ENCODE assay signal across 22 cellular contexts in the genomic region with DNA sequence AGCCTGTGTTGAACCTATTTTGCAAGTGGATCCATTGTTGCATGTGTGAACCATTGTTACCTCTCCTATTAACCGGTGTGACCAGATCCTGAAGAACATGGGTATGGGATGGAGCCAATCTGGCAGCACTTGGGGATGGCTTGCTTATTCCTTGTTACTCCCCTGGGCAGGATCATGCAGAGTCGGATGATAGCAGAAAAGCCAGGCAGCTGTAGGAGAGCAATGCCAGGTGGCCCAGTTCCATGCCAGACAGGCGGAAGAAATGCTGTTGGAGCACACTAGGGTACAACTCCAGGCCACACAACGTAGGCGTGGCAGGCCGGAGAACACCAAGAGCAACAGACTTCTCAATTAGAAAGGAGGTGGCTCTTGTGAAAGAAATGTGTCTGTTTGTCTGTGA. TPM values are rescaled to one million over a fixed set of nuclear protein-coding genes. Genes with fewer than 3 reads are reported as not detected.
DNase-seq lines count a peak whose midpoint lies in the region; ATAC-seq and TF ChIP-seq lines count a peak whose summit lies in the region.
"Had no signal": no experiment of that assay in that cellular context is flagged by ENCODE, and none has a peak within 500 bp of the region (broad histone marks: within the 10 kb centered on the region; RNA-seq: fewer than 3 reads in every experiment).

No MANE protein-coding gene starts in this region.

- H3K4me3 Mint-ChIP-seq in naive thymus-derived CD8-positive, alpha-beta T cell: no peak overlapping the region
- H3K4me3 Mint-ChIP-seq: activated CD8-positive, alpha-beta T cell treated with anti-CD3 and anti-CD28 coated beads for 36 hours; activated naive CD4-positive, alpha-beta T cell treated with anti-CD3 and anti-CD28 coated beads for 36 hours; activated T-cell treated with anti-CD3 and anti-CD28 coated beads, Interleukin-2, amount 50 U/mL, for 4 hours; immature natural killer cell had no signal

- DNase-seq in NCI-H1694 (lab: John Stamatoyannopoulos, UW) (peak; percentile 78), epithelial cell of esophagus (ENCODE audit: low read depth) (peak; percentile 23), mesenchymal stem cell (no peak), smooth muscle cell (lab: John Stamatoyannopoulos, UW; ENCODE audit: unreplicated experiment) (no peak), NCI-H146 (lab: John Stamatoyannopoulos, UW) (no peak), NOMO-1 (lab: John Stamatoyannopoulos, UW; ENCODE audit: unreplicated experiment in 2 of 2) (no peak)
- no peak for DNase-seq in naive thymus-derived CD8-positive, alpha-beta T cell
- DNase-seq: activated CD4-positive, CD25-positive, alpha-beta regulatory T cell; activated CD8-positive, alpha-beta T cell treated with anti-CD3 and anti-CD28 coated beads for 36 hours; activated naive CD4-positive, alpha-beta T cell treated with anti-CD3 and anti-CD28 coated beads for 36 hours; activated T-cell treated with anti-CD3 and anti-CD28 coated beads, Interleukin-2, amount 50 U/mL, for 4 hours; aorta; Calu3; effector memory CD4-positive, alpha-beta T cell; immature natural killer cell; Kasumi-1; NCI-H1105 treated with DMSO at 0.1 percent for 48 hours; NCI-H774; stimulated activated naive CD4-positive, alpha-beta T cell treated with Interleukin-2 at 50 U/mL for 16 hours had no signal

- POLR2A ChIA-PET in naive thymus-derived CD8-positive, alpha-beta T cell (lab: Charles Lee): no interaction called here

- TF ChIP-seq CTCF in epithelial cell of esophagus (IDR thresholded peaks at IDR 0.05; ENCODE audit: insufficient read depth, low read depth, low read length, missing control alignments) (no peak), smooth muscle cell (IDR thresholded peaks at IDR 0.05; ENCODE audit: borderline replicate concordance, insufficient read depth, poor library complexity, severe bottlenecking) (no peak)

- H3K27me3 ChIP-seq in mesenchymal stem cell (ENCODE audit: control insufficient read depth in 1 of 2, insufficient read depth in 1 of 2, low read length in 2 of 2) (no peaks in the 10 kb centered on the region), smooth muscle cell (ENCODE audit: low read depth) (no peaks in the 10 kb centered on the region)
- H3K27me3 ChIP-seq: tibial nerve had no signal

- no peak overlapping the region for H3K27ac Mint-ChIP-seq in naive thymus-derived CD8-positive, alpha-beta T cell
- H3K27ac Mint-ChIP-seq: activated CD8-positive, alpha-beta T cell treated with anti-CD3 and anti-CD28 coated beads for 36 hours; activated naive CD4-positive, alpha-beta T cell treated with anti-CD3 and anti-CD28 coated beads for 36 hours; immature natural killer cell had no signal

- H4K91ac ChIP-seq in mesenchymal stem cell (ENCODE audit: low read length): no peak overlapping the region

- H3K27ac ChIP-seq in mesenchymal stem cell (ENCODE audit: low read length, poor library complexity, severe bottlenecking): no peak overlapping the region
- H3K27ac ChIP-seq in smooth muscle cell (ENCODE audit: low read depth): peak overlapping the region; percentile 88
- H3K27ac ChIP-seq: SK-N-MC, tibial nerve had no signal

- H3K23ac ChIP-seq in mesenchymal stem cell (ENCODE audit: low read length in 2 of 2): no peak overlapping the region

- H3K36me3 Mint-ChIP-seq in naive thymus-derived CD8-positive, alpha-beta T cell: peaks cover 0 to 3% (median 0%) of the 10 kb centered on the region in 3 donors
- H3K36me3 Mint-ChIP-seq: immature natural killer cell had no signal

- peak overlapping the region; percentile 52 to 80 for H3K18ac ChIP-seq in mesenchymal stem cell (ENCODE audit: low read depth in 1 of 2, low read length in 2 of 2)

- no peaks in the 10 kb centered on the region for H4K20me1 ChIP-seq in smooth muscle cell (ENCODE audit: low read depth)

- H3K9me3 ChIP-seq in mesenchymal stem cell (ENCODE audit: control insufficient read depth, low read length) (no peaks in the 10 kb centered on the region), smooth muscle cell (replicated peaks; ENCODE audit: low read depth) (no peaks in the 10 kb centered on the region)
- H3K9me3 ChIP-seq: tibial nerve had no signal

- H2BK15ac ChIP-seq in mesenchymal stem cell (ENCODE audit: low read depth, poor library complexity, severe bottlenecking): peak overlapping the region; percentile 29

- H3K9ac ChIP-seq in mesenchymal stem cell (ENCODE audit: low read length) (no peak overlapping the region), smooth muscle cell (ENCODE audit: low read depth) (no peak overlapping the region)

- H2BK5ac ChIP-seq in mesenchymal stem cell (ENCODE audit: low read depth, low read length, poor library complexity, severe bottlenecking): no peak overlapping the region

- no peak overlapping the region for H3K14ac ChIP-seq in mesenchymal stem cell (ENCODE audit: low read length in 2 of 2)

- no peak for ATAC-seq in naive thymus-derived CD8-positive, alpha-beta T cell
- ATAC-seq: activated CD8-positive, alpha-beta T cell treated with anti-CD3 and anti-CD28 coated beads for 36 hours; activated T-cell treated with anti-CD3 and anti-CD28 coated beads, Interleukin-2, amount 50 U/mL, for 4 hours had no signal

- no peak overlapping the region for H2AFZ ChIP-seq in mesenchymal stem cell (ENCODE audit: low read depth, low read length)
- H2AFZ ChIP-seq in smooth muscle cell (ENCODE audit: low read depth): no peak overlapping the region

- no peak overlapping the region for H3K4me2 ChIP-seq in mesenchymal stem cell (ENCODE audit: low read length, poor library complexity, severe bottlenecking)
- H3K4me2 ChIP-seq in smooth muscle cell: no peak overlapping the region

- peak overlapping the region; percentile 32 for H4K8ac ChIP-seq in mesenchymal stem cell (ENCODE audit: low read length)

- peaks cover 7% of the 10 kb centered on the region for H3K4me1 ChIP-seq in mesenchymal stem cell (ENCODE audit: control insufficient read depth, insufficient read depth, low read depth, low read length)
- H3K4me1 ChIP-seq in smooth muscle cell (ENCODE audit: low read depth): peaks cover 10% of the 10 kb centered on the region

- peak overlapping the region; percentile 90 for H2AK5ac ChIP-seq in mesenchymal stem cell (ENCODE audit: low read length, severe bottlenecking)

- H3K79me2 ChIP-seq in smooth muscle cell (ENCODE audit: low read depth): no peaks in the 10 kb centered on the region

- H3K27me3 Mint-ChIP-seq in naive thymus-derived CD8-positive, alpha-beta T cell: no peaks in the 10 kb centered on the region
- H3K27me3 Mint-ChIP-seq: activated CD8-positive, alpha-beta T cell treated with anti-CD3 and anti-CD28 coated beads for 36 hours had no signal

- H2BK120ac ChIP-seq in mesenchymal stem cell (ENCODE audit: low read depth, low read length): no peak overlapping the region

- no peaks in the 10 kb centered on the region for H3K36me3 ChIP-seq in mesenchymal stem cell (ENCODE audit: control insufficient read depth in 1 of 2, insufficient read depth in 2 of 2, low read depth in 1 of 2, low read length in 2 of 2)
- H3K36me3 ChIP-seq in smooth muscle cell (ENCODE audit: low read depth): no peaks in the 10 kb centered on the region
- H3K36me3 ChIP-seq: tibial nerve had no signal

- H3K79me1 ChIP-seq in mesenchymal stem cell (replicated peaks; ENCODE audit: low read length, poor library complexity, severe bottlenecking): no peaks in the 10 kb centered on the region

- WGBS in mesenchymal stem cell: 96% methylated on average over 6 of the region's 6 CpGs
- 93% methylated on average over 6 of the region's 6 CpGs for WGBS in smooth muscle cell (ENCODE audit: low lambda C conversion rate)

- H3K9me3 Mint-ChIP-seq in naive thymus-derived CD8-positive, alpha-beta T cell: peaks cover 0 to 4% (median 0%) of the 10 kb centered on the region in 9 donors
- H3K9me3 Mint-ChIP-seq: activated CD8-positive, alpha-beta T cell treated with anti-CD3 and anti-CD28 coated beads for 36 hours; activated naive CD4-positive, alpha-beta T cell treated with anti-CD3 and anti-CD28 coated beads for 36 hours; activated T-cell treated with anti-CD3 and anti-CD28 coated beads, Interleukin-2, amount 50 U/mL, for 4 hours; immature natural killer cell had no signal

- no peak overlapping the region for H3K4me3 ChIP-seq in epithelial cell of esophagus (ENCODE audit: low read length)
- H3K4me3 ChIP-seq in mesenchymal stem cell (ENCODE audit: insufficient read depth in 1 of 2, low read depth in 1 of 2, low read length in 2 of 2): no peak overlapping the region
- H3K4me3 ChIP-seq in smooth muscle cell: no peak overlapping the region
- H3K4me3 ChIP-seq: SK-N-MC, tibial nerve had no signal

- no peaks in the 10 kb centered on the region for H3K4me1 Mint-ChIP-seq in naive thymus-derived CD8-positive, alpha-beta T cell
- H3K4me1 Mint-ChIP-seq: immature natural killer cell had no signal

- peak overlapping the region in 1 of 2 experiments; percentile 16 for H3K4ac ChIP-seq in mesenchymal stem cell (ENCODE audit: low read depth in 1 of 2, low read length in 2 of 2)

- peaks cover 11% of the 10 kb centered on the region for H3F3A ChIP-seq in smooth muscle cell (ENCODE audit: low read depth)

- peak overlapping the region; percentile 20 to 78 for H2BK12ac ChIP-seq in mesenchymal stem cell (ENCODE audit: low read length in 2 of 2)

RNA-seq across cellular contexts. Expression of a gene that starts 16.3 kb away (rescaled TPM):
- polyA plus RNA-seq in mesenchymal stem cell (2013, experiment 1 of 2): 35.3 TPM
- 35.3 TPM for polyA plus RNA-seq in mesenchymal stem cell (2013, experiment 2 of 2)
- total RNA-seq in smooth muscle cell: 133 and 146 TPM in 2 replicates
- 58.8 and 69.1 TPM in 2 replicates for polyA plus RNA-seq in smooth muscle cell
- under 1 TPM; 0.44 to 0.96 TPM for total RNA-seq in naive thymus-derived CD8-positive, alpha-beta T cell
- under 1 TPM; 0.20 to 0.76 (median 0.43) TPM for polyA plus RNA-seq in naive thymus-derived CD8-positive, alpha-beta T cell
- total RNA-seq: G401 had no signal
- polyA plus RNA-seq: immature natural killer cell had no signal

Comparison
In these comparisons a context has a peak if more than half of its experiments do, and no peak if none do; other contexts are left out.
1. DNase-seq: peak in NCI-H1694 (single experiment) and epithelial cell of esophagus (single experiment); none in mesenchymal stem cell (single experiment), smooth muscle cell (single experiment), NCI-H146 (single experiment), naive thymus-derived CD8-positive, alpha-beta T cell (0 of 10) and NOMO-1 (0 of 2).
2. RNA of a gene that starts 16.3 kb away (total RNA-seq): 133 to 146 TPM in smooth muscle cell; 0.44 to 0.96 TPM in naive thymus-derived CD8-positive, alpha-beta T cell; every median in the first group is over 10 times any median in the second.